In the genomic region with DNA sequence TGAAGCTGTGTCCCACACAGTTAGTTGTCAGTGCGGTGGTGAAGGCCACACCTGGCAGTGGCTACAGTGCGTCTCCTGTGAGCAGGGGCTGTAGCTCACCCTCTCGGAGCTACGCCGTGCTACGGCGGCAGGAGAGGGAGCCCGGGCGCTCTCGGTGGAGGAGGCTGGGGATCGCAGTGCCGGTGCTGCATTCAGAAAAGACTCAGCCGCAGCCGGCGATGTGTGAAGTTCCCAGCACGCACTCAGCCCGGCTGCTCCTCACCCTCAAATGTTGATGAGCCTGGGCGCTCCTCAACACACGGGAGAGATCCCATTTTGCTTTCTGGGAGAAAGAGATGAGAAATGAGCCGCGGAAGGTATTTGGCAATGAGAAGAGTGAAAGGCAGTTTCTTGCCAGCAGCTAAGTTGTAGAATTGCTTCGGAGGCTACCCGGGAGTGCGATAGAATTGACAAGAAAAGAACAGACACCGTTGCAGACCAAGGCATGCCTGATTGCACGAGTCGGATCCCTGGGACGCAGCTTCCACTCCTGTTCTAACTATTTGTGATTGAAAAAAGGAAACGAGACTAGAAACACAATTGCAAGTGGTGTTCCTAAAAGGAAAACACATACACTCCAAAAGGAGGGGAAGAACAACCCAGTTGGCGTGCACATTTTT, we compare ENCODE assay signal across 11 cellular contexts. TPM values are rescaled to one million over a fixed set of nuclear protein-coding genes. Genes with fewer than 3 reads are reported as not detected.
A peak's percentile ranks its signal among the peaks of the same experiment; 100 is the strongest.
DNase-seq lines count a peak whose midpoint lies in the region; ATAC-seq, FAIRE-seq and TF ChIP-seq lines count a peak whose summit lies in the region.
"Had no signal": no experiment of that assay in that cellular context is flagged by ENCODE, and none has a peak within 500 bp of the region (broad histone marks: within the 10 kb centered on the region; RNA-seq: fewer than 3 reads in every experiment).

A gene (plus strand): TSS at position 194 of the 659 bp plus-strand sequence. CDS start 34,463 bp downstream, outside the sequence.

- DNase-seq in Panc1 (ENCODE audit: low read depth, low spot score), result no peak
- peak in 1 of 2 donors; percentile 68 for DNase-seq in cardiac muscle cell (ENCODE audit: low read depth in 1 of 2, low spot score in 1 of 2)
- DNase-seq in pancreas, result peak in 5 of 6 donors; percentile 2 to 70 (median 17)
- DNase-seq in SK-N-DZ (ENCODE audit: low spot score), result no peak
- no peak for DNase-seq in activated T-cell treated with anti-CD3 and anti-CD28 coated beads, Interleukin-2, amount 50 U/mL, for 48 hours

- H3K4me1 ChIP-seq in Panc1 (ENCODE audit: control insufficient read depth, insufficient read depth, low read length) (peaks cover 4% of the 10 kb centered on the region), cardiac muscle cell (ENCODE audit: low read depth) (no peaks in the 10 kb centered on the region), pancreas (peaks cover 0 to 4% (median 0%) of the 10 kb centered on the region in 3 donors)
- H3K4me1 ChIP-seq: SJSA1 had no signal

- POLR2A ChIA-PET in Panc1 (lab: Charles Lee), result no interaction called here

- H3K27me3 ChIP-seq in Panc1 (ENCODE audit: control insufficient read depth, insufficient read depth, low read length) (peaks cover 20% of the 10 kb centered on the region), cardiac muscle cell (peaks cover 45% of the 10 kb centered on the region), pancreas (peaks cover 0 to 12% (median 4%) of the 10 kb centered on the region in 4 donors)

- in situ Hi-C loops in Panc1 (cut with HindIII; ENCODE audit: low pct_unique_long_range_greater_than_20kb, low sequenced_read_pairs), result no loop called here

- no peak within 1 kb of the TSS for H3K27ac ChIP-seq in Panc1 (ENCODE audit: low read length)
- no peak within 1 kb of the TSS for H3K27ac ChIP-seq in cardiac muscle cell
- H3K27ac ChIP-seq in pancreas, result no peak within 1 kb of the TSS
- H3K27ac ChIP-seq: SJSA1 had no signal

- H3K9me3 ChIP-seq in Panc1 (ENCODE audit: control insufficient read depth, insufficient read depth, low read depth, low read length) (no peaks in the 10 kb centered on the region), cardiac muscle cell (ENCODE audit: low read depth) (no peaks in the 10 kb centered on the region), pancreas (no peaks in the 10 kb centered on the region)

- ATAC-seq in Panc1, result peak; percentile 87
- ATAC-seq in pancreas, result peak; percentile 21 to 77 (median 71)
- ATAC-seq in GM21576 (IDR thresholded peaks at IDR 0.05; ENCODE audit: unreplicated experiment), result no peak
- no peak for ATAC-seq in HG03175 (IDR thresholded peaks at IDR 0.05; ENCODE audit: unreplicated experiment)

- H3K4me3 ChIP-seq in GM08714 (ENCODE audit: low read length), result peak within 1 kb of the TSS; percentile 15; the same call in 1 of the 2 replicates
- peak within 1 kb of the TSS; percentile 14 to 46 for H3K4me3 ChIP-seq in Panc1 (ENCODE audit: low read depth in 2 of 2, low read length in 2 of 2)
- H3K4me3 ChIP-seq in cardiac muscle cell, result peak within 1 kb of the TSS; percentile 27
- H3K4me3 ChIP-seq in pancreas, result peak within 1 kb of the TSS in 2 of 4 donors; percentile 25 to 32
- H3K4me3 ChIP-seq: SJSA1 had no signal

- H3K36me3 ChIP-seq in Panc1 (ENCODE audit: control insufficient read depth, insufficient read depth, low read length), result no peaks in the 10 kb centered on the region
- no peaks in the 10 kb centered on the region for H3K36me3 ChIP-seq in cardiac muscle cell
- H3K36me3 ChIP-seq in pancreas, result no peaks in the 10 kb centered on the region
- H3K36me3 ChIP-seq: SJSA1 had no signal

- FAIRE-seq in pancreas (lab: Jason Lieb, UNC), result no peak
- FAIRE-seq: GM18507 had no signal

- BruUV-seq in Panc1 (replicated peaks; lab: Mats Ljungman, UMichigan), result no TSS peak

- CTCF ChIA-PET in Panc1 (lab: Charles Lee), result no interaction called here

- intact Hi-C loops in Panc1 (cut with micrococcal nuclease; ENCODE audit: unreplicated experiment) (no loop called here), pancreas (cut with DNase I) (no loop called here)

- 1 to 3% methylated on average over 30 of the region's 30 CpGs for WGBS in pancreas, 2 donors

- TF ChIP-seq CTCF in Panc1 (IDR thresholded peaks at IDR 0.05), result no peak
- TF ChIP-seq CTCF in cardiac muscle cell (IDR thresholded peaks at IDR 0.05; ENCODE audit: low read depth, low read length), result no peak
- TF ChIP-seq CTCF in pancreas (IDR thresholded peaks at IDR 0.05), result no peak

RNA-seq across cellular contexts. Expression of the gene that starts here (rescaled TPM):
- total RNA-seq in Panc1 (2021; ENCODE audit: unreplicated experiment), result not detected
- not detected for polyA plus RNA-seq in Panc1 (2012; ENCODE audit: insufficient read length)
- under 0.01 TPM in 1 of 2 replicates, not detected in the other for total RNA-seq in cardiac muscle cell
- 0.06 TPM in 1 of 2 replicates, not detected in the other for polyA plus RNA-seq in cardiac muscle cell
- total RNA-seq in pancreas, result under 1 TPM in 5 of 6 donors, not detected in 1; 0.03 to 0.38 (median 0.04) TPM
- under 1 TPM in 1 of 2 donors, not detected in 1; under 0.01 TPM for polyA plus RNA-seq in pancreas
- polyA plus RNA-seq in SK-N-DZ (2014; cell fraction: cytosol; rRNA removed), result not detected in 2 replicates
- polyA plus RNA-seq in SK-N-DZ (2014; cell fraction: nucleus; rRNA removed), result not detected in 2 replicates
- total RNA-seq: glomerular endothelial cell, SJSA1 had no signal

Comparison
In these comparisons a context has a peak if more than half of its experiments do, and no peak if none do; other contexts are left out.
1. Peak in ATAC-seq and H3K4me3 ChIP-seq in Panc1; RNA of the gene not detected or under 1 TPM.
2. Peak in DNase-seq and ATAC-seq in pancreas; RNA of the gene not detected or under 1 TPM.